In genomic region chr10:72694476-72695369, GRCh38 we compare ENCODE assay signal across 8 cellular contexts. TPM values are rescaled to one million over a fixed set of nuclear protein-coding genes. Genes with fewer than 3 reads are reported as not detected.
DNase-seq lines count a peak whose midpoint lies in the region; ATAC-seq, FAIRE-seq and TF ChIP-seq lines count a peak whose summit lies in the region.

No MANE protein-coding gene starts in this region.

- TF ChIP-seq POLR2A in stomach (IDR thresholded peaks at IDR 0.05): no peak

- 30 to 41% (median 37%) methylated on average over 6 of the region's 6 CpGs for WGBS in stomach, 5 donors

- H3K27ac ChIP-seq in A673 (ENCODE audit: low read depth, low read length, poor library complexity, severe bottlenecking): no peak overlapping the region
- peak overlapping the region in 2 of 5 donors; percentile 11 to 95 for H3K27ac ChIP-seq in stomach

- peaks cover 21% of the 10 kb centered on the region for H3K4me1 ChIP-seq in A673 (ENCODE audit: insufficient read depth, low read length, poor library complexity, severe bottlenecking)
- H3K4me1 ChIP-seq in stomach: peaks cover 11 to 47% (median 28%) of the 10 kb centered on the region in 4 donors

- CTCF ChIA-PET in A673 (lab: Charles Lee): interaction anchor here (0.6 kb wide), 1 partner anchor 139 kb away, joined by 3 read pairs; no protein-coding TSS in a partner anchor
- CTCF ChIA-PET in GM10248 (lab: Yijun Ruan, JAX): interaction anchor here (0.7 to 2.0 kb wide), 5 partner anchors 9 to 330 kb away, joined by 3 to 7 read pairs (median 3); no protein-coding TSS in a partner anchor

- H3K36me3 ChIP-seq in A673 (ENCODE audit: insufficient read depth, low read length, poor library complexity, severe bottlenecking): no peaks in the 10 kb centered on the region
- H3K36me3 ChIP-seq in stomach: no peaks in the 10 kb centered on the region

- ATAC-seq in HG02623 (IDR thresholded peaks at IDR 0.05; ENCODE audit: unreplicated experiment) (no peak), HG03378 (IDR thresholded peaks at IDR 0.05; ENCODE audit: unreplicated experiment) (no peak), GM21723 (IDR thresholded peaks at IDR 0.05; ENCODE audit: unreplicated experiment) (no peak)

- TF ChIP-seq EP300 in stomach (IDR thresholded peaks at IDR 0.05): no peak

- intact Hi-C loops in A673 (cut with micrococcal nuclease; ENCODE audit: unreplicated experiment) (loop anchor here (5.0 to 10.0 kb wide), 3 partner anchors 138 to 370 kb away; no protein-coding TSS in a partner anchor), stomach (cut with DNase I; ENCODE audit: low total_unique reads) (loop anchor here (10.0 kb wide), 1 partner anchor 140 kb away; no protein-coding TSS in a partner anchor)

- TF ChIP-seq CTCF in A673 (conservative IDR thresholded peaks at IDR 0.05; ENCODE audit: low read depth, low read length) (peak; percentile 48; the same call in 1 of the 2 replicates), GM10248 (IDR thresholded peaks at IDR 0.05; ENCODE audit: control extremely low read depth, extremely low read depth, low read depth, missing control alignments) (peak; percentile 22), fibroblast of mammary gland (conservative IDR thresholded peaks at IDR 0.05; ENCODE audit: control insufficient read depth, insufficient read depth, low read depth, low read length) (peak; percentile 56), stomach (IDR thresholded peaks at IDR 0.05) (peak in 1 of 7 experiments; percentile 17)

- DNase-seq in A673 (ENCODE audit: low spot score): peak; percentile 43
- peak; percentile 27 for DNase-seq in GM10248 (ENCODE audit: extremely low spot score)
- DNase-seq in RCC 7860 (ENCODE audit: low spot score): no peak
- DNase-seq in fibroblast of mammary gland (ENCODE audit: low read depth): peak; percentile 64
- DNase-seq in stomach: no peak

- no peak overlapping the region for H3K4me3 ChIP-seq in A673 (ENCODE audit: low read depth, low read length, poor library complexity, severe bottlenecking)
- H3K4me3 ChIP-seq in fibroblast of mammary gland (ENCODE audit: control insufficient read depth, low read depth, low read length): no peak overlapping the region
- H3K4me3 ChIP-seq in stomach: peak overlapping the region in 3 of 4 donors; percentile 59 to 82 (median 78)

- FAIRE-seq in RCC 7860 (lab: Jason Lieb, UNC): peak; percentile 51

- H3K9me3 ChIP-seq in A673 (ENCODE audit: low read depth, low read length, poor library complexity, severe bottlenecking): no peaks in the 10 kb centered on the region
- no peaks in the 10 kb centered on the region for H3K9me3 ChIP-seq in stomach

- BruUV-seq in A673 (replicated peaks; lab: Mats Ljungman, UMichigan): no TSS peak

- H3K27me3 ChIP-seq in A673 (replicated peaks; ENCODE audit: insufficient read depth, low read depth, low read length, poor library complexity): no peaks in the 10 kb centered on the region
- no peaks in the 10 kb centered on the region for H3K27me3 ChIP-seq in stomach

- POLR2A ChIA-PET in A673 (lab: Charles Lee; ENCODE audit: low non-redundant PET) (interaction anchor here (0.5 kb wide), 1 partner anchor 68 kb away, joined by 3 read pairs; no protein-coding TSS in a partner anchor), GM10248 (lab: Yijun Ruan, JAX) (no interaction called here)

RNA-seq across cellular contexts. Expression of gene MCU, which starts 2.8 kb away (rescaled TPM):
- 18.7 and 20.1 TPM in 2 replicates for total RNA-seq in A673 (2021)
- total RNA-seq in stomach: 10 to 100 TPM; 15.2 to 90.1 (median 33.9) TPM
- 10 to 100 TPM; 16.6 to 70.3 (median 28.1) TPM for polyA plus RNA-seq in stomach

Comparison
In these comparisons a context has a peak if more than half of its experiments do, and no peak if none do; other contexts are left out.
1. DNase-seq: peak in A673 (single experiment), GM10248 (single experiment) and fibroblast of mammary gland (single experiment); none in RCC 7860 (single experiment) and stomach (single experiment).
2. H3K4me3 ChIP-seq: peak in stomach (3 of 4); none in A673 (single experiment) and fibroblast of mammary gland (single experiment).